Comparison of ENCODE assay signal across 1 cellular context in genomic region chr17:75289122-75289831, GRCh38.
TF ChIP-seq lines count a peak whose summit lies in the region.

Gene SLC25A19 (minus strand): TSS chr17:75289433. CDS start chr17:75286764, 2,669 bp downstream.

TF ChIP-seq in K562, 482 proteins besides CTCF, POLR2A, EP300 and RAD21 (continued from another document and continues in another):
- TF ChIP-seq ZNF324 (CRISPR knock-in tag; IDR thresholded peaks at IDR 0.05): no peak
- TF ChIP-seq CTCFL (IDR thresholded peaks at IDR 0.05; ENCODE audit: borderline replicate concordance, insufficient read depth, low read depth, low read length, poor library complexity, severe bottlenecking): peak; percentile 41
- TF ChIP-seq L3MBTL2 (IDR thresholded peaks at IDR 0.05): peak; percentile 70; the same call in 1 of the 2 replicates
- no peak; the same call in 1 of the 2 replicates for TF ChIP-seq GTF2F1 (IDR thresholded peaks at IDR 0.05; ENCODE audit: low read depth, low read length)
- 0 out of 2 replicates have a peak, but pooled peaks have one; percentile 46 for TF ChIP-seq SOX6 (IDR thresholded peaks at IDR 0.05)
- no peak; the same call in 1 of the 2 replicates for TF ChIP-seq USF2 (CRISPR knock-in tag; IDR thresholded peaks at IDR 0.05)
- TF ChIP-seq ZNF146 (CRISPR knock-in tag; IDR thresholded peaks at IDR 0.05; ENCODE audit: unreplicated experiment): no peak
- TF ChIP-seq DMBX1 (CRISPR knock-in tag; IDR thresholded peaks at IDR 0.05; ENCODE audit: borderline replicate concordance): no peak
- TF ChIP-seq POLR3A (IDR thresholded peaks at IDR 0.05; ENCODE audit: borderline replicate concordance, extremely low read depth, insufficient read depth, insufficient read length): no peak
- no peak for TF ChIP-seq CBFB (CRISPR knock-in tag; IDR thresholded peaks at IDR 0.05)
- TF ChIP-seq GATAD2A (IDR thresholded peaks at IDR 0.05): no peak
- TF ChIP-seq NCOA2 (IDR thresholded peaks at IDR 0.05; ENCODE audit: partially characterized antibody in 2 of 2): no peak
- no peak for TF ChIP-seq ELF4 (CRISPR knock-in tag; IDR thresholded peaks at IDR 0.05)
- TF ChIP-seq ZKSCAN1 (IDR thresholded peaks at IDR 0.05; ENCODE audit: low read depth, low read length): no peak
- no peak; a peak in 1 of 4 replicates for TF ChIP-seq FOXA3 (CRISPR knock-in tag; conservative IDR thresholded peaks at IDR 0.05 in 1 of 2, IDR thresholded peaks at IDR 0.05 in 1 of 2)
- TF ChIP-seq KLF6 (CRISPR knock-in tag; IDR thresholded peaks at IDR 0.05; ENCODE audit: borderline replicate concordance): 0 out of 2 replicates have a peak, but pooled peaks have one; percentile 16
- no peak for TF ChIP-seq HOXB6 (CRISPR knock-in tag; IDR thresholded peaks at IDR 0.05; ENCODE audit: borderline replicate concordance)
- TF ChIP-seq HDAC2 (IDR thresholded peaks at IDR 0.05): peak; percentile 51; the same call in 1 of the 2 replicates
- TF ChIP-seq HSF4 (CRISPR knock-in tag; IDR thresholded peaks at IDR 0.05; ENCODE audit: borderline replicate concordance): no peak
- TF ChIP-seq ZC3H8 (IDR thresholded peaks at IDR 0.05): no peak
- no peak for TF ChIP-seq PRPF4 (IDR thresholded peaks at IDR 0.05; ENCODE audit: insufficient read depth, low read depth, low read length, poor library complexity, severe bottlenecking)
- TF ChIP-seq FIP1L1 (IDR thresholded peaks at IDR 0.05; ENCODE audit: low read depth, low read length, poor library complexity, severe bottlenecking): peak; percentile 61
- TF ChIP-seq TRIM28 (IDR thresholded peaks at IDR 0.05): 0 out of 2 replicates have a peak, but pooled peaks have one; percentile 18
- no peak for TF ChIP-seq SRSF3 (IDR thresholded peaks at IDR 0.05; ENCODE audit: insufficient read depth, low read length)
- no peak for TF ChIP-seq NFIC (IDR thresholded peaks at IDR 0.05)
- peak; percentile 86 for TF ChIP-seq SP1 (CRISPR knock-in tag; IDR thresholded peaks at IDR 0.05)
- no peak for TF ChIP-seq VEZF1 (CRISPR knock-in tag; IDR thresholded peaks at IDR 0.05)
- peak; percentile 90 for TF ChIP-seq KDM5B (IDR thresholded peaks at IDR 0.05; ENCODE audit: insufficient replicate concordance, low read depth, low read length)
- TF ChIP-seq NR0B1 (IDR thresholded peaks at IDR 0.05; ENCODE audit: partially characterized antibody): no peak
- 0 out of 2 replicates have a peak, but pooled peaks have one; percentile 6 for TF ChIP-seq USF1 (CRISPR knock-in tag; IDR thresholded peaks at IDR 0.05)
- TF ChIP-seq ZNF551 (CRISPR knock-in tag; IDR thresholded peaks at IDR 0.05): no peak
- no peak for TF ChIP-seq ZNF696 (CRISPR knock-in tag; conservative IDR thresholded peaks at IDR 0.05)
- peak; percentile 62 for TF ChIP-seq RFX1 (IDR thresholded peaks at IDR 0.05)
- TF ChIP-seq RBFOX2 (IDR thresholded peaks at IDR 0.05; ENCODE audit: low read depth, low read length): peak; percentile 97
- TF ChIP-seq ZFPM2 (CRISPR knock-in tag; IDR thresholded peaks at IDR 0.05): 0 out of 2 replicates have a peak, but pooled peaks have one; percentile 49
- no peak for TF ChIP-seq SMARCE1 (IDR thresholded peaks at IDR 0.05)
- no peak for TF ChIP-seq ZNF830 (CRISPR knock-in tag; IDR thresholded peaks at IDR 0.05)
- TF ChIP-seq BRD4 (IDR thresholded peaks at IDR 0.05): no peak
- peak; percentile 78 for TF ChIP-seq BHLHE40 (IDR thresholded peaks at IDR 0.05; ENCODE audit: low read length)
- no peak for TF ChIP-seq RBM15 (IDR thresholded peaks at IDR 0.05; ENCODE audit: insufficient read depth, low read length)
- no peak for TF ChIP-seq PHTF2 (CRISPR knock-in tag; IDR thresholded peaks at IDR 0.05)
- no peak for TF ChIP-seq BCLAF1 (IDR thresholded peaks at IDR 0.05; ENCODE audit: borderline replicate concordance in 1 of 2, control insufficient read depth in 1 of 2, low read depth in 2 of 2, low read length in 1 of 2)
- no peak for TF ChIP-seq KHSRP (IDR thresholded peaks at IDR 0.05)
- TF ChIP-seq ATF1 (CRISPR knock-in tag; IDR thresholded peaks at IDR 0.05): peak; percentile 52; the same call in 1 of the 2 replicates
- peak; percentile 95 for TF ChIP-seq ATF1 (tag; IDR thresholded peaks at IDR 0.05)
- TF ChIP-seq ZNF175 (CRISPR knock-in tag; IDR thresholded peaks at IDR 0.05; ENCODE audit: low read depth): no peak
- no peak for TF ChIP-seq RREB1 (CRISPR knock-in tag; IDR thresholded peaks at IDR 0.05)
- TF ChIP-seq ZNF232 (CRISPR knock-in tag; IDR thresholded peaks at IDR 0.05): peak; percentile 35; the same call in 1 of the 2 replicates
- TF ChIP-seq ZNF197 (CRISPR knock-in tag; IDR thresholded peaks at IDR 0.05; ENCODE audit: low read depth): 0 out of 2 replicates have a peak, but pooled peaks have one; percentile 28
- TF ChIP-seq ZNF583 (CRISPR knock-in tag; IDR thresholded peaks at IDR 0.05): no peak
- 0 out of 2 replicates have a peak, but pooled peaks have one; percentile 45 for TF ChIP-seq CHCHD3 (CRISPR knock-in tag; IDR thresholded peaks at IDR 0.05)
- no peak for TF ChIP-seq RHOXF2B (CRISPR knock-in tag; conservative IDR thresholded peaks at IDR 0.05)
- TF ChIP-seq MITF (IDR thresholded peaks at IDR 0.05): peak; percentile 52; the same call in 1 of the 2 replicates
- TF ChIP-seq GTF2A2 (tag; IDR thresholded peaks at IDR 0.05): no peak
- TF ChIP-seq ZNF511 (CRISPR knock-in tag; IDR thresholded peaks at IDR 0.05): no peak; the same call in none of the 2 replicates
